Comparison of ENCODE assay signal across 16 cellular contexts in the genomic region with DNA sequence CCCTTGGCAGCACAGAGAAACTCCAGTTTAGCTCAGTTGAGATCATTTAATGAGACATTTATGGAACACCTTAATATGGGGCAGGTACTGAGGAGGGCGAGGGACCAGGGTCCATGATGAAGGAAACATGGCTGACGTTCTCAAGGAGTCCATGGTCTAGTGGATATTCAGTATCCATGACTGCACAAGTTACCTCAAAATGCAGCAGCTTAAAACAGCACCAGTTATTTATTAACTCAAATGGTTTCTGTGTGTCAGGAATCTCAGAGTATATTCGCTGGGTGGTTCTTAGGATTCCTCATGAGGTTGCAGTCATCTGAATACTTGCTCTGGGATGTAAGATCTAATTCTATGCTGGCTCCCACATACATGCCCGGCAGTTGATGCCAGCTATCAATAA.
A peak's percentile ranks its signal among the peaks of the same experiment; 100 is the strongest.
DNase-seq lines count a peak whose midpoint lies in the region; ATAC-seq and TF ChIP-seq lines count a peak whose summit lies in the region.
"Had no signal": no experiment of that assay in that cellular context is flagged by ENCODE, and none has a peak within 500 bp of the region (broad histone marks: within the 10 kb centered on the region; RNA-seq: fewer than 3 reads in every experiment).

No MANE protein-coding gene starts in this region.

- H3K9me3 Mint-ChIP-seq in stimulated activated memory B cell treated with anti-CD40 and anti-IgM and Interleukin-4, amounts not matched to agents 10 μg/mL and 1 μg/mL and 100 μg/mL, for 72 hours, result no peaks in the 10 kb centered on the region
- H3K9me3 Mint-ChIP-seq in mesothelial cell of epicardium (no peaks in the 10 kb centered on the region), GM23338 (no peaks in the 10 kb centered on the region)

- ATAC-seq in left lobe of liver (peak; percentile 74), GM23338 (no peak)
- ATAC-seq in stimulated activated memory B cell treated with anti-CD40 and anti-IgM and Interleukin-4, amounts not matched to agents 10 μg/mL and 1 μg/mL and 100 μg/mL, for 72 hours, result no peak
- ATAC-seq: K562 had no signal

- H3K4me2 ChIP-seq in GM23338, result no peak overlapping the region
- H3K4me2 ChIP-seq: BLaER1 had no signal

- no peak overlapping the region for H2AFZ ChIP-seq in GM23338

- H3K4me1 ChIP-seq in GM23338 (ENCODE audit: insufficient read depth), result peaks cover 22% of the 10 kb centered on the region
- H3K4me1 ChIP-seq: HAP-1 had no signal

- no peak overlapping the region for H3K4me3 ChIP-seq in GM23338
- H3K4me3 ChIP-seq: BLaER1, HAP-1, K562, SJSA1 had no signal

- peaks cover 11% of the 10 kb centered on the region for H3K79me2 ChIP-seq in GM23338 (replicated peaks; ENCODE audit: insufficient read depth)

- DNase-seq in HuH-7 (ENCODE audit: low spot score) (peak; percentile 17), glomerular visceral epithelial cell (ENCODE audit: extremely low spot score) (peak; percentile 86), left lobe of liver (ENCODE audit: low spot score) (no peak), mesothelial cell of epicardium (ENCODE audit: low spot score in 2 of 2, unreplicated experiment in 2 of 2) (no peak), substantia nigra (lab: John Stamatoyannopoulos, UW) (no peak), GM23338 (ENCODE audit: low spot score) (no peak), hippocampal formation (lab: John Stamatoyannopoulos, UW) (no peak)
- DNase-seq: NCI-H1092, NCI-H1694, NCI-H345, NCI-H526 treated with DMSO at 0.1 percent for 48 hours had no signal

- no peaks in the 10 kb centered on the region for H3K36me3 Mint-ChIP-seq in stimulated activated memory B cell treated with anti-CD40 and anti-IgM and Interleukin-4, amounts not matched to agents 10 μg/mL and 1 μg/mL and 100 μg/mL, for 72 hours
- no peaks in the 10 kb centered on the region for H3K36me3 Mint-ChIP-seq in mesothelial cell of epicardium
- no peaks in the 10 kb centered on the region for H3K36me3 Mint-ChIP-seq in GM23338 (ENCODE audit: low read depth)

- H3K27ac ChIP-seq in substantia nigra (ENCODE audit: low read depth, low read length, poor library complexity, severe bottlenecking), result no peak overlapping the region
- no peak overlapping the region for H3K27ac ChIP-seq in GM23338 (ENCODE audit: low read depth)
- H3K27ac ChIP-seq: BLaER1, SJSA1 had no signal

- H3K4me1 Mint-ChIP-seq in stimulated activated memory B cell treated with anti-CD40 and anti-IgM and Interleukin-4, amounts not matched to agents 10 μg/mL and 1 μg/mL and 100 μg/mL, for 72 hours, result peaks cover 74% of the 10 kb centered on the region
- peaks cover 21% of the 10 kb centered on the region for H3K4me1 Mint-ChIP-seq in mesothelial cell of epicardium
- H3K4me1 Mint-ChIP-seq in GM23338, result peaks cover 38% of the 10 kb centered on the region

- TF ChIP-seq CTCF in mesothelial cell of epicardium (IDR thresholded peaks at IDR 0.05; ENCODE audit: unreplicated experiment), result no peak
- no peak for TF ChIP-seq CTCF in GM23338 (conservative IDR thresholded peaks at IDR 0.05; ENCODE audit: low read depth in 2 of 2)

- no peaks in the 10 kb centered on the region for H3K27me3 ChIP-seq in GM23338 (ENCODE audit: insufficient read depth)
- H3K27me3 ChIP-seq: BLaER1, SJSA1 had no signal

- H4K20me1 ChIP-seq in GM23338 (replicated peaks; ENCODE audit: insufficient read depth), result peaks cover 21% of the 10 kb centered on the region
- H4K20me1 ChIP-seq: BLaER1 had no signal

- H3F3A ChIP-seq in GM23338 (replicated peaks; ENCODE audit: low read depth), result no peaks in the 10 kb centered on the region

- H3K4me3 Mint-ChIP-seq in stimulated activated memory B cell treated with anti-CD40 and anti-IgM and Interleukin-4, amounts not matched to agents 10 μg/mL and 1 μg/mL and 100 μg/mL, for 72 hours, result no peak overlapping the region
- H3K4me3 Mint-ChIP-seq in mesothelial cell of epicardium, result no peak overlapping the region
- H3K4me3 Mint-ChIP-seq in GM23338, result no peak overlapping the region

- peak overlapping the region; percentile 44 for H3K27ac Mint-ChIP-seq in stimulated activated memory B cell treated with anti-CD40 and anti-IgM and Interleukin-4, amounts not matched to agents 10 μg/mL and 1 μg/mL and 100 μg/mL, for 72 hours
- H3K27ac Mint-ChIP-seq in mesothelial cell of epicardium (no peak overlapping the region), GM23338 (no peak overlapping the region)

- H3K27me3 Mint-ChIP-seq in stimulated activated memory B cell treated with anti-CD40 and anti-IgM and Interleukin-4, amounts not matched to agents 10 μg/mL and 1 μg/mL and 100 μg/mL, for 72 hours, result no peaks in the 10 kb centered on the region
- H3K27me3 Mint-ChIP-seq in mesothelial cell of epicardium (ENCODE audit: low read depth) (no peaks in the 10 kb centered on the region), GM23338 (ENCODE audit: insufficient read depth, low read depth, poor library complexity) (peaks cover 10% of the 10 kb centered on the region)

- no peaks in the 10 kb centered on the region for H3K9me2 ChIP-seq in GM23338 (ENCODE audit: insufficient read depth)

- no peaks in the 10 kb centered on the region for H3K36me3 ChIP-seq in GM23338 (ENCODE audit: insufficient read depth)
- H3K36me3 ChIP-seq: HAP-1, SJSA1 had no signal

TF ChIP-seq in GM23338, 12 proteins besides CTCF, POLR2A, EP300 and RAD21 (continues in another document):
- TF ChIP-seq POLR2AphosphoS5 (IDR thresholded peaks at IDR 0.05; ENCODE audit: low read depth), result no peak
- TF ChIP-seq EZH2phosphoT487 (IDR thresholded peaks at IDR 0.05; ENCODE audit: unreplicated experiment), result no peak
- TF ChIP-seq EZH2 (IDR thresholded peaks at IDR 0.05; ENCODE audit: low read depth, unreplicated experiment), result no peak
- no peak for TF ChIP-seq NANOG (IDR thresholded peaks at IDR 0.05; ENCODE audit: borderline replicate concordance)
- no peak for TF ChIP-seq JUNB (IDR thresholded peaks at IDR 0.05; ENCODE audit: unreplicated experiment)
- TF ChIP-seq, protein P1, sequence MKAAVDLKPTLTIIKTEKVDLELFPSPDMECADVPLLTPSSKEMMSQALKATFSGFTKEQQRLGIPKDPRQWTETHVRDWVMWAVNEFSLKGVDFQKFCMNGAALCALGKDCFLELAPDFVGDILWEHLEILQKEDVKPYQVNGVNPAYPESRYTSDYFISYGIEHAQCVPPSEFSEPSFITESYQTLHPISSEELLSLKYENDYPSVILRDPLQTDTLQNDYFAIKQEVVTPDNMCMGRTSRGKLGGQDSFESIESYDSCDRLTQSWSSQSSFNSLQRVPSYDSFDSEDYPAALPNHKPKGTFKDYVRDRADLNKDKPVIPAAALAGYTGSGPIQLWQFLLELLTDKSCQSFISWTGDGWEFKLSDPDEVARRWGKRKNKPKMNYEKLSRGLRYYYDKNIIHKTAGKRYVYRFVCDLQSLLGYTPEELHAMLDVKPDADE (IDR thresholded peaks at IDR 0.05), result no peak
- no peak for TF ChIP-seq ZNF331 (CRISPR knock-in tag; IDR thresholded peaks at IDR 0.05; ENCODE audit: low read depth)
- TF ChIP-seq STAT1 (IDR thresholded peaks at IDR 0.05; ENCODE audit: unreplicated experiment), result no peak
- TF ChIP-seq CREB1 (CRISPR knock-in tag; IDR thresholded peaks at IDR 0.05; ENCODE audit: low read depth), result no peak

Comparison
In these comparisons a context has a peak if more than half of its experiments do, and no peak if none do; other contexts are left out.
1. DNase-seq: peak in HuH-7 (single experiment) and glomerular visceral epithelial cell (single experiment); none in left lobe of liver (single experiment), mesothelial cell of epicardium (0 of 2), substantia nigra (0 of 49), GM23338 (single experiment) and hippocampal formation (0 of 2).